In genomic region chr4:116520886-116521285, GRCh38 we compare ENCODE assay signal across 30 cellular contexts.
"Had no signal": no experiment of that assay in that cellular context is flagged by ENCODE, and none has a peak within 500 bp of the region (broad histone marks: within the 10 kb centered on the region; RNA-seq: fewer than 3 reads in every experiment).

No MANE protein-coding gene starts in this region.

- H3K9me3 ChIP-seq: ascending aorta, breast epithelium, colonic mucosa had no signal

- ATAC-seq: activated naive CD4-positive, alpha-beta T cell treated with anti-CD3 and anti-CD28 coated beads, Interleukin-2, amount 50 U/mL, for 72 hours; activated T-cell treated with anti-CD3 and anti-CD28 coated beads, Interleukin-2, amount 50 U/mL, for 72 hours; gastroesophageal sphincter; heart right ventricle had no signal

- DNase-seq: activated CD4-positive, alpha-beta memory T cell treated with anti-CD3 and anti-CD28 coated beads, Interleukin-2, amount 10 ng/mL, durations not matched to agents 7 days and 5 days; activated CD4-positive, alpha-beta T cell treated with anti-CD3 and anti-CD28 coated beads for 1 hour; activated CD4-positive, alpha-beta T cell treated with anti-CD3 and anti-CD28 coated beads for 4 hours; activated CD4-positive, alpha-beta T cell treated with anti-CD3 and anti-CD28 coated beads, Interleukin-2, amount 10 ng/mL, durations not matched to agents 7 days and 5 days; activated CD4-positive, alpha-beta T cell treated with anti-CD3 and anti-CD28 coated beads, Interleukin-2, amount 50 U/mL, for 4 hours; activated CD4-positive, CD25-positive, alpha-beta regulatory T cell; activated CD8-positive, alpha-beta memory T cell treated with anti-CD3 and anti-CD28 coated beads, Interleukin-2, amount 50 U/mL, for 48 hours; activated gamma-delta T cell; activated naive CD4-positive, alpha-beta T cell; activated naive CD4-positive, alpha-beta T cell treated with anti-CD3 and anti-CD28 coated beads, Interleukin-2, amount 10 ng/mL, durations not matched to agents 7 days and 5 days; activated naive CD8-positive, alpha-beta T cell treated with anti-CD3 and anti-CD28 coated beads, Interleukin-2, amount 10 ng/mL, durations not matched to agents 7 days and 5 days; activated T-cell treated with anti-CD3 and anti-CD28 coated beads for 4 hours; activated T-cell treated with anti-CD3 and anti-CD28 coated beads, Interleukin-2, amount 50 U/mL, for 24 hours; activated T-cell treated with anti-CD3 and anti-CD28 coated beads, Interleukin-2, amount 50 U/mL, for 72 hours; central memory CD4-positive, alpha-beta T cell; cerebellar nuclear complex; colonic mucosa; effector CD8-positive, alpha-beta T cell; esophagus squamous epithelium; foreskin melanocyte; heart right ventricle; T1000 had no signal

- H3K27me3 ChIP-seq: ascending aorta, breast epithelium, cardiac muscle cell, colonic mucosa, esophagus squamous epithelium, gastroesophageal sphincter, heart right ventricle, hepatocyte had no signal

- H3K36me3 ChIP-seq: ascending aorta, breast epithelium, cardiac muscle cell, colonic mucosa, esophagus squamous epithelium, gastroesophageal sphincter, heart right ventricle had no signal

- FAIRE-seq: endometrium, endothelial cell of umbilical vein had no signal

- H3K4me3 ChIP-seq: ascending aorta, breast epithelium, cardiac muscle cell, colonic mucosa, esophagus squamous epithelium, gastroesophageal sphincter, heart right ventricle, hepatocyte had no signal
